Comparison of ENCODE assay signal across 23 cellular contexts in genomic region chr10:16773334-16773733, GRCh38.
"Had no signal": no experiment of that assay in that cellular context is flagged by ENCODE, and none has a peak within 500 bp of the region (broad histone marks: within the 10 kb centered on the region; RNA-seq: fewer than 3 reads in every experiment).

No MANE protein-coding gene starts in this region.

- H3K36me3 Mint-ChIP-seq: mesothelial cell of epicardium, neural progenitor cell had no signal

- H3K27ac Mint-ChIP-seq: dendritic cell treated with granulocyte-macrophage colony-stimulating factor and Interleukin-4, amounts not matched to agents 40 ng/mL and 50 ng/mL, for 4 days; endodermal cell; memory B cell; mesothelial cell of epicardium; natural killer cell treated with Interleukin-12 subunit alpha and Interleukin-12 subunit beta and Interleukin-15 and Interleukin-18, amount 100 ng/mL, for 72 hours; neural progenitor cell; stimulated activated naive B cell treated with anti-CD40 and anti-IgM and Interleukin-4, amounts not matched to agents 10 μg/mL and 1 μg/mL and 100 μg/mL, for 72 hours; stimulated activated naive CD8-positive, alpha-beta T cell treated with anti-CD3 and anti-CD28 coated beads, Interleukin-15, Interleukin-2, amounts not matched to agents 100 ng/mL and 50 ng/mL, for 24 hours had no signal

- ATAC-seq: foreskin keratinocyte; gastroesophageal sphincter; heart left ventricle; left cardiac atrium; mucosa of descending colon; natural killer cell treated with Interleukin-12 subunit alpha and Interleukin-12 subunit beta and Interleukin-15 and Interleukin-18, amount 100 ng/mL, for 72 hours; right lobe of liver; stimulated activated naive B cell treated with anti-CD40 and anti-IgM and Interleukin-4, amounts not matched to agents 10 μg/mL and 1 μg/mL and 100 μg/mL, for 72 hours had no signal

- H3K9me3 Mint-ChIP-seq: dendritic cell treated with granulocyte-macrophage colony-stimulating factor and Interleukin-4, amounts not matched to agents 40 ng/mL and 50 ng/mL, for 4 days; endodermal cell; memory B cell; mesothelial cell of epicardium; naive B cell; natural killer cell treated with Interleukin-12 subunit alpha and Interleukin-12 subunit beta and Interleukin-15 and Interleukin-18, amount 100 ng/mL, for 72 hours; neural progenitor cell; stimulated activated naive B cell treated with anti-CD40 and anti-IgM and Interleukin-4, amounts not matched to agents 10 μg/mL and 1 μg/mL and 100 μg/mL, for 72 hours; stimulated activated naive CD8-positive, alpha-beta T cell treated with anti-CD3 and anti-CD28 coated beads, Interleukin-15, Interleukin-2, amounts not matched to agents 100 ng/mL and 50 ng/mL, for 24 hours had no signal

- H3K4me3 Mint-ChIP-seq: dendritic cell treated with granulocyte-macrophage colony-stimulating factor and Interleukin-4, amounts not matched to agents 40 ng/mL and 50 ng/mL, for 4 days; endodermal cell; memory B cell; mesothelial cell of epicardium; naive B cell; natural killer cell treated with Interleukin-12 subunit alpha and Interleukin-12 subunit beta and Interleukin-15 and Interleukin-18, amount 100 ng/mL, for 72 hours; neural progenitor cell; stimulated activated naive B cell treated with anti-CD40 and anti-IgM and Interleukin-4, amounts not matched to agents 10 μg/mL and 1 μg/mL and 100 μg/mL, for 72 hours; stimulated activated naive CD8-positive, alpha-beta T cell treated with anti-CD3 and anti-CD28 coated beads, Interleukin-15, Interleukin-2, amounts not matched to agents 100 ng/mL and 50 ng/mL, for 24 hours had no signal

- H3K4me1 Mint-ChIP-seq: mesothelial cell of epicardium had no signal

- DNase-seq: colonic mucosa; effector CD8-positive, alpha-beta T cell; endodermal cell; foreskin keratinocyte; heart left ventricle; left cardiac atrium; mucosa of descending colon; naive B cell; ovary; retina; right lobe of liver; small intestine; stimulated activated CD4-positive, alpha-beta T cell treated with anti-CD3 and anti-CD28 coated beads, Interleukin-15, amount 100 ng/mL, for 24 hours; stimulated activated CD4-positive, alpha-beta T cell treated with anti-CD3 and anti-CD28 coated beads, Interleukin-2, amount 100 ng/mL, for 48 hours; stimulated activated naive B cell treated with anti-CD40 and anti-IgM and Interleukin-4, amounts not matched to agents 10 μg/mL and 1 μg/mL and 100 μg/mL, for 72 hours; upper lobe of left lung had no signal

- H3K27me3 Mint-ChIP-seq: dendritic cell treated with granulocyte-macrophage colony-stimulating factor and Interleukin-4, amounts not matched to agents 40 ng/mL and 50 ng/mL, for 4 days; memory B cell; naive B cell; natural killer cell treated with Interleukin-12 subunit alpha and Interleukin-12 subunit beta and Interleukin-15 and Interleukin-18, amount 100 ng/mL, for 72 hours; stimulated activated naive B cell treated with anti-CD40 and anti-IgM and Interleukin-4, amounts not matched to agents 10 μg/mL and 1 μg/mL and 100 μg/mL, for 72 hours; stimulated activated naive CD8-positive, alpha-beta T cell treated with anti-CD3 and anti-CD28 coated beads, Interleukin-15, Interleukin-2, amounts not matched to agents 100 ng/mL and 50 ng/mL, for 24 hours had no signal
